33 cellular contexts compared by ENCODE assay signal in the genomic region with DNA sequence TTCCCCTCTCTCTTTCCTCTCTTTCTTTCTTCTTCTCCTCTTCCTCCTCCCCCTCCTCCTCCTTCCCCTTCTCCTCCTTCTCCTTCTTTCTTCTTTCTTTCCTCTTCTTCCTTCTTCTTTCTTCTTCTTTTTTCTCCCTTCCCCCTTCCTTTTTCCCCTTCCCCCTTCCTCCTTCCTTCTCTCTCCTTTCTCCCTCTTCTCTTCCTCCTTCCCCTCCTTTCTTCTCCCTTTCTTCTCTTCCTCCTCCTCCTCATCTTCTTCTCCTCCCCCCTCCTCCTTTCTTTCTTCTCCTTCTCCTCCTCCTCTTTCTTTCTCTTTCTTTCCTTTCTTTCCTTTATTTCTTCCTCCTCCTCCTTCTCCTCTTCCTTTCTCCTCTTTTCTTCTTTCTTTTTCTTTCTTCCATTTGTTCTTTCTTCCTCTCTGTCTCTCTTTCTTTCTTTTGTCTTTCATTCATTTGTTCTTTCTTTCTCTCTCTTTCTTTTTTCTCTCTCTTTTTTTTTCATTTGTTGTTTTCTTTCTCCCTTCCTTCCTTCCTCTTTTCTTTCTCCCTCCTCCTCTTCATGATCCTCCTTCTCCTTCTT. TPM values are rescaled to one million over a fixed set of nuclear protein-coding genes. Genes with fewer than 3 reads are reported as not detected.
"Had no signal": no experiment of that assay in that cellular context is flagged by ENCODE, and none has a peak within 500 bp of the region (broad histone marks: within the 10 kb centered on the region; RNA-seq: fewer than 3 reads in every experiment).

No MANE protein-coding gene starts in this region.

- H3K27me3 ChIP-seq: hepatocyte, neural progenitor cell, right lobe of liver, tibial nerve, uterus had no signal

- ATAC-seq: natural killer cell; psoas muscle; right lobe of liver; stimulated activated memory B cell treated with anti-CD40 and anti-IgM and Interleukin-4, amounts not matched to agents 10 μg/mL and 1 μg/mL and 100 μg/mL, for 72 hours; stimulated activated naive CD8-positive, alpha-beta T cell treated with anti-CD3 and anti-CD28 coated beads, Interleukin-15, amount 100 ng/mL, for 72 hours had no signal

- H3K27me3 Mint-ChIP-seq: type B pancreatic cell had no signal

- H2AFZ ChIP-seq: hepatocyte, neural progenitor cell, parathyroid adenoma had no signal

- H3K4me3 Mint-ChIP-seq: mesothelial cell of epicardium; naive B cell; natural killer cell; nephron progenitor cell; neural progenitor cell; stimulated activated memory B cell treated with anti-CD40 and anti-IgM and Interleukin-4, amounts not matched to agents 10 μg/mL and 1 μg/mL and 100 μg/mL, for 72 hours; stimulated activated naive CD8-positive, alpha-beta T cell treated with anti-CD3 and anti-CD28 coated beads, Interleukin-15, amount 100 ng/mL, for 72 hours; type B pancreatic cell had no signal

- H3K79me2 ChIP-seq: hepatocyte, parathyroid adenoma had no signal

- DNase-seq: kidney; left ventricle myocardium inferior; mesendoderm; naive B cell; natural killer cell; nephron progenitor cell; occipital lobe; psoas muscle; right lobe of liver; stimulated activated CD4-positive, alpha-beta T cell treated with anti-CD3 and anti-CD28 coated beads, Interleukin-1b, Interleukin-23, amount 100 ng/mL, for 48 hours; stimulated activated CD4-positive, alpha-beta T cell treated with anti-CD3 and anti-CD28 coated beads, Interleukin-2, amount 100 ng/mL, for 48 hours; stimulated activated CD4-positive, alpha-beta T cell treated with anti-CD3 and anti-CD28 coated beads, Interleukin-4, amount 100 ng/mL, for 4 hours; stimulated activated CD8-positive, alpha-beta memory T cell treated with anti-CD3 and anti-CD28 coated beads, Interleukin-4, amount 100 ng/mL, for 48 hours; stimulated activated naive CD4-positive, alpha-beta T cell treated with Interleukin-2 at 50 U/mL for 16 hours; stimulated activated naive CD8-positive, alpha-beta T cell treated with anti-CD3 and anti-CD28 coated beads, Interleukin-15, amount 100 ng/mL, for 72 hours; substantia nigra; uterus had no signal

- H3K4me3 ChIP-seq: hepatocyte, left ventricle myocardium inferior, lung, neural progenitor cell, psoas muscle, right lobe of liver, smooth muscle cell, tibial nerve, uterus had no signal

- H3K36me3 Mint-ChIP-seq: natural killer cell, neural progenitor cell, type B pancreatic cell had no signal

- H3K4me1 ChIP-seq: left ventricle myocardium inferior, neural progenitor cell, parathyroid adenoma, psoas muscle, right lobe of liver, tibial nerve, uterus had no signal

- H3K4me1 Mint-ChIP-seq: mesothelial cell of epicardium; naive B cell; natural killer cell; nephron progenitor cell; neural progenitor cell; stimulated activated naive CD8-positive, alpha-beta T cell treated with anti-CD3 and anti-CD28 coated beads, Interleukin-15, amount 100 ng/mL, for 72 hours had no signal

- H3K9me3 Mint-ChIP-seq: natural killer cell; stimulated activated naive CD8-positive, alpha-beta T cell treated with anti-CD3 and anti-CD28 coated beads, Interleukin-15, amount 100 ng/mL, for 72 hours had no signal

- H3K27ac ChIP-seq: hepatocyte, left ventricle myocardium inferior, neural progenitor cell, neutrophil, parathyroid adenoma, psoas muscle, right lobe of liver, tibial nerve, uterus had no signal

- H3K4me2 ChIP-seq: hepatocyte, neural progenitor cell, smooth muscle cell had no signal

- H3K27ac Mint-ChIP-seq: mesothelial cell of epicardium; naive B cell; natural killer cell; nephron progenitor cell; neural progenitor cell; stimulated activated memory B cell treated with anti-CD40 and anti-IgM and Interleukin-4, amounts not matched to agents 10 μg/mL and 1 μg/mL and 100 μg/mL, for 72 hours; stimulated activated naive CD8-positive, alpha-beta T cell treated with anti-CD3 and anti-CD28 coated beads, Interleukin-15, amount 100 ng/mL, for 72 hours; type B pancreatic cell had no signal

- H3K9me3 ChIP-seq: left ventricle myocardium inferior, neutrophil, psoas muscle, right lobe of liver, uterus had no signal

- H3K9ac ChIP-seq: neural progenitor cell, parathyroid adenoma had no signal

- H3K36me3 ChIP-seq: left ventricle myocardium inferior, neural progenitor cell, neutrophil, right lobe of liver, tibial nerve, uterus had no signal

RNA-seq across cellular contexts. Expression of gene HRNR, which starts 26.5 kb away (rescaled TPM):
- total RNA-seq: hepatocyte, kidney, left ventricle myocardium inferior, lung, mesothelial cell of epicardium, natural killer cell, occipital lobe, osteocyte, psoas muscle, right lobe of liver, skeletal muscle tissue, smooth muscle cell, temporal lobe, tibial nerve, ureter had no signal

RNA-seq across cellular contexts. Expression of gene RPTN, which starts 38.4 kb away (rescaled TPM):
- total RNA-seq: hepatocyte, kidney, left ventricle myocardium inferior, lung, mesothelial cell of epicardium, mononuclear cell, natural killer cell, occipital lobe, osteocyte, posterior vena cava, psoas muscle, right lobe of liver, skeletal muscle tissue, smooth muscle cell, temporal lobe, tibial nerve, ureter, uterus had no signal
